ENCODE assay signal across 8 cellular contexts in genomic region chr16:74774223-74775139, GRCh38. TPM values are rescaled to one million over a fixed set of nuclear protein-coding genes. Genes with fewer than 3 reads are reported as not detected.
DNase-seq lines count a peak whose midpoint lies in the region; ATAC-seq and TF ChIP-seq lines count a peak whose summit lies in the region.

Gene FA2H, minus strand, starts transcription at chr16:74774820. Its CDS starts 65 bp downstream, at chr16:74774755.

- TF ChIP-seq POLR2A in GM19099 (IDR thresholded peaks at IDR 0.05; ENCODE audit: extremely low read depth, insufficient read length, low read depth): peak; percentile 30

- DNase-seq in Ammon's horn (ENCODE audit: low spot score) (peak; percentile 91), NCI-H345 treated with DMSO at 0.1 percent for 48 hours (lab: John Stamatoyannopoulos, UW; ENCODE audit: unreplicated experiment) (peak; percentile 67), ecto neural progenitor cell (ENCODE audit: low spot score) (peak; percentile 95), lung microvascular endothelial cell (ENCODE audit: low read depth in 2 of 2) (peak; percentile 9 to 32)
- DNase-seq in activated CD4-positive, alpha-beta T cell treated with anti-CD3 and anti-CD28 coated beads, Interleukin-2, amount 50 U/mL, for 24 hours (ENCODE audit: low read depth in 1 of 2, low spot score in 1 of 2): peak; percentile 14 to 32
- DNase-seq in stimulated activated CD8-positive, alpha-beta memory T cell treated with anti-CD3 and anti-CD28 coated beads, Interleukin-12 subunit alpha, Interleukin-12 subunit beta, amount 100 ng/mL, for 1 hour (ENCODE audit: low read depth): peak; percentile 13

- peak; percentile 89 for ATAC-seq in HG03280 (IDR thresholded peaks at IDR 0.05; ENCODE audit: unreplicated experiment)

RNA-seq across cellular contexts. Expression of gene FA2H, which starts in this region (rescaled TPM):
- total RNA-seq in lung microvascular endothelial cell: not detected in 2 replicates

Comparison
In these comparisons a context has a peak if more than half of its experiments do, and no peak if none do; other contexts are left out.
1. Peak in every context shown above with its lines: DNase-seq and ATAC-seq.
2. Peak in DNase-seq in lung microvascular endothelial cell; RNA of the gene not detected or under 1 TPM.
3. DNase-seq: peak in every context shown above with its lines; median percentile 95 in ecto neural progenitor cell; 91 in Ammon's horn; 67 in NCI-H345 treated with DMSO at 0.1 percent for 48 hours; 23 in activated CD4-positive, alpha-beta T cell treated with anti-CD3 and anti-CD28 coated beads, Interleukin-2, amount 50 U/mL, for 24 hours; 20 in lung microvascular endothelial cell; 13 in stimulated activated CD8-positive, alpha-beta memory T cell treated with anti-CD3 and anti-CD28 coated beads, Interleukin-12 subunit alpha, Interleukin-12 subunit beta, amount 100 ng/mL, for 1 hour.